ENCODE assay signal across 1 cellular context in the genomic region with DNA sequence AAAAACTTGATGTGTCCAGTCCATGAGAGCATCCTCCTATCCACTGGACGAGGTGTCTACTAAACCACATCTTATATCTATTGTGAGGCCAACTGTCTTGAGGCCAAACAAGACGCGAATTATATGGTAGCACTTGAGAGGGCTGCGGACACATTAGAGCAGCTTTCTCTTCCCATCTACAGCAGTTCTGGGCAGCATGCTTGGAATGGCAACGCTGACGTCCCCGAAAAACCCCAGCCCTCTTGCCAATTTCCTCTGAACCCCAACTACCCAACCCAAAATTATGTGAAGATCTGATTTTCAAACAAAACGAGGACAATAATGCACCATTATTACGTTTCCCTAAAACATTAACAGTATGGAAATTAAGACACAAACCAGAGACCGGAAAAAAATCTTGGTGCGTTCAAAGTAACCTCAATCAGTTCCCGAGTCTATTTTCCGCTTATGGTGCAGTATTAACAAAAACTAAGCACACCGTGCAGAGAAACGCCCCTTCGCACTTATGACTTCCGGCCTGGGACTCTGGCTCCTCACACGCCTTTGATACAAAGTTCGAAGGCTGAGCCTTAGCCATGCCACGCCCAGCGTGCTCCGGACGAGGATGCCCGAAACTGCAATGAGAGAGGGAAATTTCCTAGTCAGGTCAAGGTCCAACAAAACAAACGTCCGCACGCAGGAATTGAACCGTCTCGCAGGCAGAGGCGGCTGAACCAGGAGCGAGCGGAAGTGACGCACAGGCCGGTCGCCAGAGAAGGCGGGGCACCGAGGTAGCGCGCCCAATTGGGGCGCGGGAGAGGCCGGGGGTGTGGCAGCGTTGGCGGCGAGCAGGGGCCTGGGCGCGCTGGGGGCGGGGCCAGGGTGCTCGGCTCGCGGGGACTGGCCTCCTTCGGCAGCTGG.
TF ChIP-seq lines count a peak whose summit lies in the region.

No MANE protein-coding gene starts in this region.

TF ChIP-seq in K562, 482 proteins besides CTCF, POLR2A, EP300 and RAD21 (continued from another document and continues in another):
- TF ChIP-seq, protein P1, sequence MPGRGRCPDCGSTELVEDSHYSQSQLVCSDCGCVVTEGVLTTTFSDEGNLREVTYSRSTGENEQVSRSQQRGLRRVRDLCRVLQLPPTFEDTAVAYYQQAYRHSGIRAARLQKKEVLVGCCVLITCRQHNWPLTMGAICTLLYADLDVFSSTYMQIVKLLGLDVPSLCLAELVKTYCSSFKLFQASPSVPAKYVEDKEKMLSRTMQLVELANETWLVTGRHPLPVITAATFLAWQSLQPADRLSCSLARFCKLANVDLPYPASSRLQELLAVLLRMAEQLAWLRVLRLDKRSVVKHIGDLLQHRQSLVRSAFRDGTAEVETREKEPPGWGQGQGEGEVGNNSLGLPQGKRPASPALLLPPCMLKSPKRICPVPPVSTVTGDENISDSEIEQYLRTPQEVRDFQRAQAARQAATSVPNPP (IDR thresholded peaks at IDR 0.05; ENCODE audit: borderline replicate concordance, insufficient read depth, insufficient read length): no peak
- TF ChIP-seq, protein P2, sequence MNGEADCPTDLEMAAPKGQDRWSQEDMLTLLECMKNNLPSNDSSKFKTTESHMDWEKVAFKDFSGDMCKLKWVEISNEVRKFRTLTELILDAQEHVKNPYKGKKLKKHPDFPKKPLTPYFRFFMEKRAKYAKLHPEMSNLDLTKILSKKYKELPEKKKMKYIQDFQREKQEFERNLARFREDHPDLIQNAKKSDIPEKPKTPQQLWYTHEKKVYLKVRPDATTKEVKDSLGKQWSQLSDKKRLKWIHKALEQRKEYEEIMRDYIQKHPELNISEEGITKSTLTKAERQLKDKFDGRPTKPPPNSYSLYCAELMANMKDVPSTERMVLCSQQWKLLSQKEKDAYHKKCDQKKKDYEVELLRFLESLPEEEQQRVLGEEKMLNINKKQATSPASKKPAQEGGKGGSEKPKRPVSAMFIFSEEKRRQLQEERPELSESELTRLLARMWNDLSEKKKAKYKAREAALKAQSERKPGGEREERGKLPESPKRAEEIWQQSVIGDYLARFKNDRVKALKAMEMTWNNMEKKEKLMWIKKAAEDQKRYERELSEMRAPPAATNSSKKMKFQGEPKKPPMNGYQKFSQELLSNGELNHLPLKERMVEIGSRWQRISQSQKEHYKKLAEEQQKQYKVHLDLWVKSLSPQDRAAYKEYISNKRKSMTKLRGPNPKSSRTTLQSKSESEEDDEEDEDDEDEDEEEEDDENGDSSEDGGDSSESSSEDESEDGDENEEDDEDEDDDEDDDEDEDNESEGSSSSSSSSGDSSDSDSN (IDR thresholded peaks at IDR 0.05; ENCODE audit: borderline replicate concordance in 1 of 2, low read depth in 2 of 2, low read length in 2 of 2): 0 out of 4 replicates have a peak, but pooled peaks have one; percentile 10 to 47
- TF ChIP-seq ZNF449 (CRISPR knock-in tag; IDR thresholded peaks at IDR 0.05) (0 out of 2 replicates have a peak, but pooled peaks have one; percentile 30), PML (IDR thresholded peaks at IDR 0.05; ENCODE audit: low read length) (peak; percentile 29; the same call in 1 of the 2 replicates), SP2 (IDR thresholded peaks at IDR 0.05; ENCODE audit: extremely low read depth, low read depth, low read length, poor library complexity, severe bottlenecking) (peak; percentile 35), ZBTB17 (CRISPR knock-in tag; IDR thresholded peaks at IDR 0.05) (no peak), KDM4B (IDR thresholded peaks at IDR 0.05; ENCODE audit: borderline replicate concordance in 2 of 2, low read depth in 1 of 2) (0 out of 4 replicates have a peak, but pooled peaks of 1 of the 2 experiments have one; percentile 26), EGR1 (conservative IDR thresholded peaks at IDR 0.05) (peak; percentile 60), ZNF232 (CRISPR knock-in tag; IDR thresholded peaks at IDR 0.05) (0 out of 2 replicates have a peak, but pooled peaks have one; percentile 44), RHOXF2B (CRISPR knock-in tag; conservative IDR thresholded peaks at IDR 0.05) (no peak), NR2C2 (CRISPR knock-in tag; IDR thresholded peaks at IDR 0.05) (peak; percentile 92), NR2C2 (tag; IDR thresholded peaks at IDR 0.05) (peak; percentile 98), TCF7 (IDR thresholded peaks at IDR 0.05; ENCODE audit: borderline replicate concordance) (0 out of 2 replicates have a peak, but pooled peaks have one; percentile 16), ZNF277 (CRISPR knock-in tag; IDR thresholded peaks at IDR 0.05; ENCODE audit: borderline replicate concordance) (no peak), LARP7 (IDR thresholded peaks at IDR 0.05) (no peak), ATF4 (CRISPR knock-in tag; IDR thresholded peaks at IDR 0.05) (peak; percentile 42; the same call in 1 of the 2 replicates), ID3 (CRISPR knock-in tag; IDR thresholded peaks at IDR 0.05) (no peak), ID3 (tag; IDR thresholded peaks at IDR 0.05) (no peak), U2AF1 (optimal IDR thresholded peaks at IDR 0.05; ENCODE audit: low read depth, low read length) (no peak), NRF1 (conservative IDR thresholded peaks at IDR 0.05 in 1 of 2, IDR thresholded peaks at IDR 0.05 in 1 of 2) (peak; percentile 82 to 85), ZNF121 (CRISPR knock-in tag; conservative IDR thresholded peaks at IDR 0.05) (no peak), TSC22D4 (tag; IDR thresholded peaks at IDR 0.05) (no peak), DNMT1 (IDR thresholded peaks at IDR 0.05) (no peak), IFI16 (CRISPR knock-in tag; IDR thresholded peaks at IDR 0.05) (no peak), GTF2E2 (tag; IDR thresholded peaks at IDR 0.05) (0 out of 2 replicates have a peak, but pooled peaks have one; percentile 27), CEBPB (tag; IDR thresholded peaks at IDR 0.05) (peak; percentile 94)
- TF ChIP-seq, protein P3, sequence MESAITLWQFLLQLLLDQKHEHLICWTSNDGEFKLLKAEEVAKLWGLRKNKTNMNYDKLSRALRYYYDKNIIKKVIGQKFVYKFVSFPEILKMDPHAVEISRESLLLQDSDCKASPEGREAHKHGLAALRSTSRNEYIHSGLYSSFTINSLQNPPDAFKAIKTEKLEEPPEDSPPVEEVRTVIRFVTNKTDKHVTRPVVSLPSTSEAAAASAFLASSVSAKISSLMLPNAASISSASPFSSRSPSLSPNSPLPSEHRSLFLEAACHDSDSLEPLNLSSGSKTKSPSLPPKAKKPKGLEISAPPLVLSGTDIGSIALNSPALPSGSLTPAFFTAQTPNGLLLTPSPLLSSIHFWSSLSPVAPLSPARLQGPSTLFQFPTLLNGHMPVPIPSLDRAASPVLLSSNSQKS (CRISPR knock-in tag; IDR thresholded peaks at IDR 0.05): no peak
- TF ChIP-seq, protein P4, sequence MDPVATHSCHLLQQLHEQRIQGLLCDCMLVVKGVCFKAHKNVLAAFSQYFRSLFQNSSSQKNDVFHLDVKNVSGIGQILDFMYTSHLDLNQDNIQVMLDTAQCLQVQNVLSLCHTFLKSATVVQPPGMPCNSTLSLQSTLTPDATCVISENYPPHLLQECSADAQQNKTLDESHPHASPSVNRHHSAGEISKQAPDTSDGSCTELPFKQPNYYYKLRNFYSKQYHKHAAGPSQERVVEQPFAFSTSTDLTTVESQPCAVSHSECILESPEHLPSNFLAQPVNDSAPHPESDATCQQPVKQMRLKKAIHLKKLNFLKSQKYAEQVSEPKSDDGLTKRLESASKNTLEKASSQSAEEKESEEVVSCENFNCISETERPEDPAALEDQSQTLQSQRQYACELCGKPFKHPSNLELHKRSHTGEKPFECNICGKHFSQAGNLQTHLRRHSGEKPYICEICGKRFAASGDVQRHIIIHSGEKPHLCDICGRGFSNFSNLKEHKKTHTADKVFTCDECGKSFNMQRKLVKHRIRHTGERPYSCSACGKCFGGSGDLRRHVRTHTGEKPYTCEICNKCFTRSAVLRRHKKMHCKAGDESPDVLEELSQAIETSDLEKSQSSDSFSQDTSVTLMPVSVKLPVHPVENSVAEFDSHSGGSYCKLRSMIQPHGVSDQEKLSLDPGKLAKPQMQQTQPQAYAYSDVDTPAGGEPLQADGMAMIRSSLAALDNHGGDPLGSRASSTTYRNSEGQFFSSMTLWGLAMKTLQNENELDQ (CRISPR knock-in tag; IDR thresholded peaks at IDR 0.05; ENCODE audit: borderline replicate concordance): no peak
- TF ChIP-seq, protein P5, sequence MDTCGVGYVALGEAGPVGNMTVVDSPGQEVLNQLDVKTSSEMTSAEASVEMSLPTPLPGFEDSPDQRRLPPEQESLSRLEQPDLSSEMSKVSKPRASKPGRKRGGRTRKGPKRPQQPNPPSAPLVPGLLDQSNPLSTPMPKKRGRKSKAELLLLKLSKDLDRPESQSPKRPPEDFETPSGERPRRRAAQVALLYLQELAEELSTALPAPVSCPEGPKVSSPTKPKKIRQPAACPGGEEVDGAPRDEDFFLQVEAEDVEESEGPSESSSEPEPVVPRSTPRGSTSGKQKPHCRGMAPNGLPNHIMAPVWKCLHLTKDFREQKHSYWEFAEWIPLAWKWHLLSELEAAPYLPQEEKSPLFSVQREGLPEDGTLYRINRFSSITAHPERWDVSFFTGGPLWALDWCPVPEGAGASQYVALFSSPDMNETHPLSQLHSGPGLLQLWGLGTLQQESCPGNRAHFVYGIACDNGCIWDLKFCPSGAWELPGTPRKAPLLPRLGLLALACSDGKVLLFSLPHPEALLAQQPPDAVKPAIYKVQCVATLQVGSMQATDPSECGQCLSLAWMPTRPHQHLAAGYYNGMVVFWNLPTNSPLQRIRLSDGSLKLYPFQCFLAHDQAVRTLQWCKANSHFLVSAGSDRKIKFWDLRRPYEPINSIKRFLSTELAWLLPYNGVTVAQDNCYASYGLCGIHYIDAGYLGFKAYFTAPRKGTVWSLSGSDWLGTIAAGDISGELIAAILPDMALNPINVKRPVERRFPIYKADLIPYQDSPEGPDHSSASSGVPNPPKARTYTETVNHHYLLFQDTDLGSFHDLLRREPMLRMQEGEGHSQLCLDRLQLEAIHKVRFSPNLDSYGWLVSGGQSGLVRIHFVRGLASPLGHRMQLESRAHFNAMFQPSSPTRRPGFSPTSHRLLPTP (IDR thresholded peaks at IDR 0.05; ENCODE audit: borderline replicate concordance, extremely low read depth, insufficient read length): no peak
